Comparison of ENCODE assay signal across 13 cellular contexts in genomic region chr17:31537558-31537957, GRCh38.
A peak's percentile ranks its signal among the peaks of the same experiment; 100 is the strongest.
DNase-seq lines count a peak whose midpoint lies in the region; ATAC-seq and TF ChIP-seq lines count a peak whose summit lies in the region.
"Had no signal": no experiment of that assay in that cellular context is flagged by ENCODE, and none has a peak within 500 bp of the region (broad histone marks: within the 10 kb centered on the region; RNA-seq: fewer than 3 reads in every experiment).

No MANE protein-coding gene starts in this region.

- H3K27ac Mint-ChIP-seq in activated T-helper 1 cell treated with anti-CD3 and anti-CD28 coated beads, Interleukin-12 subunit alpha, Interleukin-12 subunit beta, Interleukin-2, Interleukin-4 antibody, amounts not matched to agents 30 ng/mL and 10 ng/mL and 1 ng/mL, durations not matched to agents 14 hours and 24 hours and 36 hours, result no peak overlapping the region

- H2AFZ ChIP-seq in mesenchymal stem cell (ENCODE audit: low read depth, low read length), result no peak overlapping the region

- H2BK5ac ChIP-seq in mesenchymal stem cell (ENCODE audit: low read depth, low read length, poor library complexity, severe bottlenecking), result no peak overlapping the region

- 0 out of 2 replicates have a peak overlapping the region, but pooled peaks have one; percentile 20 for H3K4me3 ChIP-seq in BLaER1
- H3K4me3 ChIP-seq in mesenchymal stem cell (ENCODE audit: insufficient read depth in 1 of 2, low read depth in 1 of 2, low read length in 2 of 2), result no peak overlapping the region
- no peak overlapping the region for H3K4me3 ChIP-seq in colonic mucosa
- H3K4me3 ChIP-seq: dorsolateral prefrontal cortex had no signal

- H4K91ac ChIP-seq in mesenchymal stem cell (ENCODE audit: low read length), result no peak overlapping the region

- H3K9ac ChIP-seq in BLaER1, result peak overlapping the region; percentile 68
- H3K9ac ChIP-seq in mesenchymal stem cell (ENCODE audit: low read length), result no peak overlapping the region
- H3K9ac ChIP-seq in colonic mucosa (ENCODE audit: low read depth in 2 of 2, low read length in 2 of 2), result no peak overlapping the region

- H3K4me2 ChIP-seq in BLaER1 (peak overlapping the region; percentile 90), mesenchymal stem cell (ENCODE audit: low read length, poor library complexity, severe bottlenecking) (no peak overlapping the region)

- H3K36me3 Mint-ChIP-seq in activated T-helper 1 cell treated with anti-CD3 and anti-CD28 coated beads, Interleukin-12 subunit alpha, Interleukin-12 subunit beta, Interleukin-2, Interleukin-4 antibody, amounts not matched to agents 30 ng/mL and 10 ng/mL and 1 ng/mL, durations not matched to agents 14 hours and 24 hours and 36 hours (ENCODE audit: low read depth), result peaks cover 8% of the 10 kb centered on the region

- no peaks in the 10 kb centered on the region for H3K27me3 Mint-ChIP-seq in activated T-helper 1 cell treated with anti-CD3 and anti-CD28 coated beads, Interleukin-12 subunit alpha, Interleukin-12 subunit beta, Interleukin-2, Interleukin-4 antibody, amounts not matched to agents 30 ng/mL and 10 ng/mL and 1 ng/mL, durations not matched to agents 14 hours and 24 hours and 36 hours (ENCODE audit: insufficient read depth)
- H3K27me3 Mint-ChIP-seq: CD4-positive, CD25-positive, alpha-beta regulatory T cell had no signal

- 0 out of 2 replicates have a peak, but pooled peaks have one; percentile 36 for TF ChIP-seq POLR2A in Raji (IDR thresholded peaks at IDR 0.05; ENCODE audit: insufficient read depth, low read depth, low read length)

- 91% methylated on average over 9 of the region's 9 CpGs for WGBS in mesenchymal stem cell

- H3K14ac ChIP-seq in mesenchymal stem cell (ENCODE audit: low read length in 2 of 2), result no peak overlapping the region

- no peaks in the 10 kb centered on the region for H3K79me1 ChIP-seq in mesenchymal stem cell (replicated peaks; ENCODE audit: low read length, poor library complexity, severe bottlenecking)

- no peaks in the 10 kb centered on the region for H3K27me3 ChIP-seq in BLaER1
- peaks cover 0 to 3% of the 10 kb centered on the region in 2 experiments for H3K27me3 ChIP-seq in mesenchymal stem cell (ENCODE audit: control insufficient read depth in 1 of 2, insufficient read depth in 1 of 2, low read length in 2 of 2)
- no peaks in the 10 kb centered on the region for H3K27me3 ChIP-seq in colonic mucosa
- H3K27me3 ChIP-seq: dorsolateral prefrontal cortex had no signal

- no peak overlapping the region for H3K23ac ChIP-seq in mesenchymal stem cell (ENCODE audit: low read length in 2 of 2)

- H2BK120ac ChIP-seq in mesenchymal stem cell (ENCODE audit: low read depth, low read length), result no peak overlapping the region

- DNase-seq in left colon (no peak), mesenchymal stem cell (no peak), COR-L47 (lab: John Stamatoyannopoulos, UW) (no peak), colonic mucosa (no peak)
- no peak for DNase-seq in activated T-helper 1 cell treated with anti-CD3 and anti-CD28 coated beads, Interleukin-12 subunit alpha, Interleukin-12 subunit beta, Interleukin-2, Interleukin-4 antibody, amounts not matched to agents 30 ng/mL and 10 ng/mL and 1 ng/mL, durations not matched to agents 14 hours and 24 hours and 36 hours (ENCODE audit: low spot score)
- DNase-seq: activated CD4-positive, CD25-positive, alpha-beta regulatory T cell; CD4-positive, CD25-positive, alpha-beta regulatory T cell; dorsolateral prefrontal cortex; NCI-H1417; RPMI8226 had no signal

- H3K36me3 ChIP-seq in BLaER1, result peaks cover 9% of the 10 kb centered on the region
- no peaks in the 10 kb centered on the region for H3K36me3 ChIP-seq in mesenchymal stem cell (ENCODE audit: control insufficient read depth in 1 of 2, insufficient read depth in 2 of 2, low read depth in 1 of 2, low read length in 2 of 2)
- H3K36me3 ChIP-seq in colonic mucosa, result no peaks in the 10 kb centered on the region

- H3K4me1 Mint-ChIP-seq in activated T-helper 1 cell treated with anti-CD3 and anti-CD28 coated beads, Interleukin-12 subunit alpha, Interleukin-12 subunit beta, Interleukin-2, Interleukin-4 antibody, amounts not matched to agents 30 ng/mL and 10 ng/mL and 1 ng/mL, durations not matched to agents 14 hours and 24 hours and 36 hours (ENCODE audit: low read depth), result peaks cover 16% of the 10 kb centered on the region

- peaks cover 58% of the 10 kb centered on the region for H4K20me1 ChIP-seq in BLaER1

- H3K9me3 Mint-ChIP-seq in activated T-helper 1 cell treated with anti-CD3 and anti-CD28 coated beads, Interleukin-12 subunit alpha, Interleukin-12 subunit beta, Interleukin-2, Interleukin-4 antibody, amounts not matched to agents 30 ng/mL and 10 ng/mL and 1 ng/mL, durations not matched to agents 14 hours and 24 hours and 36 hours, result no peaks in the 10 kb centered on the region
- H3K9me3 Mint-ChIP-seq: CD4-positive, CD25-positive, alpha-beta regulatory T cell had no signal

- H3K4ac ChIP-seq in mesenchymal stem cell (ENCODE audit: low read depth in 1 of 2, low read length in 2 of 2), result no peak overlapping the region

- no peak overlapping the region for H3K4me3 Mint-ChIP-seq in activated T-helper 1 cell treated with anti-CD3 and anti-CD28 coated beads, Interleukin-12 subunit alpha, Interleukin-12 subunit beta, Interleukin-2, Interleukin-4 antibody, amounts not matched to agents 30 ng/mL and 10 ng/mL and 1 ng/mL, durations not matched to agents 14 hours and 24 hours and 36 hours
- H3K4me3 Mint-ChIP-seq: CD4-positive, CD25-positive, alpha-beta regulatory T cell had no signal

- H3K9me3 ChIP-seq in BLaER1 (no peaks in the 10 kb centered on the region), mesenchymal stem cell (ENCODE audit: control insufficient read depth, low read length) (no peaks in the 10 kb centered on the region), colonic mucosa (no peaks in the 10 kb centered on the region)

- intact Hi-C loops in left colon (cut with DNase I, micrococcal nuclease) (no loop called here), colonic mucosa (cut with DNase I) (no loop called here)
- intact Hi-C loops in activated T-helper 1 cell treated with anti-CD3 and anti-CD28 coated beads, Interleukin-12 subunit alpha, Interleukin-12 subunit beta, Interleukin-2, Interleukin-4 antibody, amounts not matched to agents 30 ng/mL and 10 ng/mL and 1 ng/mL, durations not matched to agents 14 hours and 24 hours and 36 hours (cut with micrococcal nuclease), result no loop called here

- no peak overlapping the region for H2BK12ac ChIP-seq in mesenchymal stem cell (ENCODE audit: low read length in 2 of 2)

- H2BK15ac ChIP-seq in mesenchymal stem cell (ENCODE audit: low read depth, poor library complexity, severe bottlenecking), result no peak overlapping the region

- H2AK5ac ChIP-seq in mesenchymal stem cell (ENCODE audit: low read length, severe bottlenecking), result no peak overlapping the region

- H3K4me1 ChIP-seq in BLaER1, result peaks cover 89% of the 10 kb centered on the region
- peaks cover 17% of the 10 kb centered on the region for H3K4me1 ChIP-seq in mesenchymal stem cell (ENCODE audit: control insufficient read depth, insufficient read depth, low read depth, low read length)
- H3K4me1 ChIP-seq in colonic mucosa, result no peaks in the 10 kb centered on the region

- ATAC-seq in GM21423 (IDR thresholded peaks at IDR 0.05; ENCODE audit: unreplicated experiment), result peak; percentile 3
- peak; percentile 17 for ATAC-seq in left colon

- H3K27ac ChIP-seq in BLaER1 (peak overlapping the region; percentile 69), mesenchymal stem cell (ENCODE audit: low read length, poor library complexity, severe bottlenecking) (no peak overlapping the region), colonic mucosa (no peak overlapping the region)
- H3K27ac ChIP-seq: dorsolateral prefrontal cortex had no signal

- no peak for TF ChIP-seq CTCF in colonic mucosa (IDR thresholded peaks at IDR 0.05)

- H3K18ac ChIP-seq in mesenchymal stem cell (ENCODE audit: low read depth in 1 of 2, low read length in 2 of 2), result no peak overlapping the region

- no peak overlapping the region for H4K8ac ChIP-seq in mesenchymal stem cell (ENCODE audit: low read length)
